Comparison of ENCODE assay signal across 9 cellular contexts in genomic region chr18:59846814-59847490, GRCh38. TPM values are rescaled to one million over a fixed set of nuclear protein-coding genes. Genes with fewer than 3 reads are reported as not detected.
A peak's percentile ranks its signal among the peaks of the same experiment; 100 is the strongest.
DNase-seq lines count a peak whose midpoint lies in the region; ATAC-seq, FAIRE-seq and TF ChIP-seq lines count a peak whose summit lies in the region.
"Had no signal": no experiment of that assay in that cellular context is flagged by ENCODE, and none has a peak within 500 bp of the region (broad histone marks: within the 10 kb centered on the region; RNA-seq: fewer than 3 reads in every experiment).

No MANE protein-coding gene starts in this region.

- TF ChIP-seq CTCF in D721Med (IDR thresholded peaks at IDR 0.05; ENCODE audit: insufficient read depth, missing control alignments) = no peak

- H3K9me3 ChIP-seq in effector memory CD4-positive, alpha-beta T cell (ENCODE audit: control insufficient read depth, low read length) = no peaks in the 10 kb centered on the region

- H3K4me3 ChIP-seq in effector memory CD4-positive, alpha-beta T cell (ENCODE audit: insufficient read depth, low read depth, low read length, poor library complexity, severe bottlenecking) = no peak overlapping the region

- intact Hi-C loops in sciatic nerve (cut with DNase I) = no loop called here

- peak; percentile 89 for ATAC-seq in GM19455 (IDR thresholded peaks at IDR 0.05; ENCODE audit: unreplicated experiment)
- ATAC-seq in HG03280 (IDR thresholded peaks at IDR 0.05; ENCODE audit: unreplicated experiment) = peak; percentile 93
- no peak for ATAC-seq in sciatic nerve

- no peak for DNase-seq in D721Med (ENCODE audit: insufficient read length, low spot score)
- DNase-seq in activated T-helper 9 cell treated with anti-CD3 and anti-CD28 coated beads, Interleukin-2, amount 50 U/mL, for 16 hours (ENCODE audit: low read depth) = peak; percentile 8
- peak; percentile 76 for DNase-seq in renal cortical epithelial cell (ENCODE audit: low read depth)
- no peak for DNase-seq in effector memory CD4-positive, alpha-beta T cell
- DNase-seq in putamen (ENCODE audit: low spot score) = no peak
- no peak for DNase-seq in sciatic nerve (ENCODE audit: low spot score)

- H3K27ac ChIP-seq in effector memory CD4-positive, alpha-beta T cell (ENCODE audit: insufficient read depth, low read length, poor library complexity, severe bottlenecking) = no peak overlapping the region
- H3K27ac ChIP-seq: HL-60 had no signal

- H3K36me3 ChIP-seq in effector memory CD4-positive, alpha-beta T cell (ENCODE audit: control insufficient read depth, insufficient read depth, low read length) = no peaks in the 10 kb centered on the region

- H3K27me3 ChIP-seq in effector memory CD4-positive, alpha-beta T cell (replicated peaks; ENCODE audit: control insufficient read depth, insufficient read depth, low read length, poor library complexity, severe bottlenecking) = no peaks in the 10 kb centered on the region

- no peaks in the 10 kb centered on the region for H3K4me1 ChIP-seq in effector memory CD4-positive, alpha-beta T cell (ENCODE audit: control insufficient read depth, insufficient read depth, low read length, poor library complexity, severe bottlenecking)

- FAIRE-seq in D721Med (lab: Jason Lieb, UNC) = peak; percentile 51

RNA-seq across cellular contexts. Expression of gene PMAIP1, which starts 52.8 kb away (rescaled TPM):
- total RNA-seq in renal cortical epithelial cell = 11.6 and 69.3 TPM in 2 replicates
- total RNA-seq in sciatic nerve = 1.2 TPM

Comparison
In these comparisons a context has a peak if more than half of its experiments do, and no peak if none do; other contexts are left out.
1. DNase-seq: peak in activated T-helper 9 cell treated with anti-CD3 and anti-CD28 coated beads, Interleukin-2, amount 50 U/mL, for 16 hours (single experiment) and renal cortical epithelial cell (single experiment); none in D721Med (single experiment), effector memory CD4-positive, alpha-beta T cell (0 of 3), putamen (single experiment) and sciatic nerve (single experiment).